In the genomic region with DNA sequence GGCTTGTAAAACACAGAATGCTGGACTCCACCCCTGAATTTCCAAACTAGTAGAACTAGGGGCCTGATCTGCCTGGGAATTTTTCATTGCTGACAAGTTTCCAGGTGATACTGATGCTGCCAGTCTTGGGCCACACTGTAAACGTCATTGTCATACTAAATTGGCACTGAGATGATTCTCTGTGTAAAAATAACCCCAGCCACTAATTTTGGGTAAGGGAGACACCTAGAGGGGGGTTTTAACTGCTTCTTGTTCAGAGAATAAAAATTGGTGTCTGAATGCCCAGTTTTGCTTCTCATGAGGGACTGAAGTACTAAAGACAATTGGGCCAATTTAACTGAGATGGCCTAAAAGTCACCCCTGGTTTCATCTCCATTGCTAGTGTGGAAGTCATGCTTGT, we compare ENCODE assay signal across 1 cellular context.
TF ChIP-seq lines count a peak whose summit lies in the region.

No MANE protein-coding gene starts in this region.

TF ChIP-seq in IMR-90, 13 proteins besides CTCF, POLR2A, EP300 and RAD21 (continued from another document):
- TF ChIP-seq, protein P1, sequence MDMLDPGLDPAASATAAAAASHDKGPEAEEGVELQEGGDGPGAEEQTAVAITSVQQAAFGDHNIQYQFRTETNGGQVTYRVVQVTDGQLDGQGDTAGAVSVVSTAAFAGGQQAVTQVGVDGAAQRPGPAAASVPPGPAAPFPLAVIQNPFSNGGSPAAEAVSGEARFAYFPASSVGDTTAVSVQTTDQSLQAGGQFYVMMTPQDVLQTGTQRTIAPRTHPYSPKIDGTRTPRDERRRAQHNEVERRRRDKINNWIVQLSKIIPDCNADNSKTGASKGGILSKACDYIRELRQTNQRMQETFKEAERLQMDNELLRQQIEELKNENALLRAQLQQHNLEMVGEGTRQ (IDR thresholded peaks at IDR 0.05; ENCODE audit: low read depth, low read length) = no peak
- TF ChIP-seq RCOR1 (IDR thresholded peaks at IDR 0.05; ENCODE audit: insufficient replicate concordance, low read length) (no peak), BHLHE40 (IDR thresholded peaks at IDR 0.05; ENCODE audit: low read depth, low read length) (no peak), RFX5 (IDR thresholded peaks at IDR 0.05; ENCODE audit: low read depth, low read length) (no peak)
